9 cellular contexts compared by ENCODE assay signal in the genomic region with DNA sequence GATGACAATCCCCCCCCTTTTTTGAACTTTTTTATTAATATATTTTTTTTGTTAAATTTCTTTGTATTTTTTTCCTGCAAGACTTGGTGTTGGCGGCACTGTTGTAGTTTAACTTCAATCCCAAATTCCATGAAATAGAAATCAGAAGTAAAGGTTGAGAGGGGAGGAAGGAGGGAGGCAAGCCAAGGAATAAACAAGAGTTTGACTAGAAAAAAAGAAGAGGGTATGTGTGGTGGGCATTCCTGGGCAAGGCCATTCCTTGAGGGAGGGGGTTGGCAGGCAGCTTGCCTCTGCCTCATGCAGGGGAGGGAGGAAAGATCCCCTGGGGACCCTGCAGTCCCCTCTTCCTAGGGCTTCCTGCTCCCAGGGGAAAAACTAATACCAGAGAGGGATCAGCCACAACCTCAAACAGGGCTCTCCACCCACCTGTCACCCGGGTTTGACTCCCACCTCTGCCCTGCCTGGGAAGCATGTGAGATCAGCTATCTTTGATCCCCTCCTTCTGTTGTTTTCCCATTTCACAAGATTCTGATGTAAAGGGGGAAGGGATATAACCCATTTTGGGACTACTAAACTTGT. TPM values are rescaled to one million over a fixed set of nuclear protein-coding genes. Genes with fewer than 3 reads are reported as not detected.
DNase-seq lines count a peak whose midpoint lies in the region; ATAC-seq and TF ChIP-seq lines count a peak whose summit lies in the region.
"Had no signal": no experiment of that assay in that cellular context is flagged by ENCODE, and none has a peak within 500 bp of the region (broad histone marks: within the 10 kb centered on the region; RNA-seq: fewer than 3 reads in every experiment).

No MANE protein-coding gene starts in this region.

- H3K36me3 ChIP-seq in GM06990 (ENCODE audit: control insufficient read depth, insufficient read depth, low read length) (peaks cover 14% of the 10 kb centered on the region), OCI-LY7 (ENCODE audit: insufficient read depth, low read length) (peaks cover 31% of the 10 kb centered on the region; the same call in 1 of the 2 replicates), psoas muscle (ENCODE audit: insufficient read depth in 1 of 2, low read depth in 1 of 2) (no peaks in the 10 kb centered on the region)
- H3K36me3 ChIP-seq: SJSA1 had no signal

- TSS peak; percentile 88 for BruUV-seq in OCI-LY7 (replicated peaks; lab: Mats Ljungman, UMichigan)

- H3K4me1 ChIP-seq in OCI-LY7 (ENCODE audit: insufficient read depth, low read length, poor library complexity, severe bottlenecking) (peaks cover 29% of the 10 kb centered on the region), psoas muscle (peaks cover 3% of the 10 kb centered on the region)

- peak overlapping the region; percentile 53; the same call in 1 of the 2 replicates for H2AFZ ChIP-seq in OCI-LY7 (ENCODE audit: low read length)

- H3K27ac ChIP-seq in OCI-LY7 (ENCODE audit: low read depth, low read length, poor library complexity, severe bottlenecking) (peak overlapping the region; percentile 55), epithelial cell of prostate (peak overlapping the region; percentile 69), psoas muscle (peak overlapping the region; percentile 41)
- H3K27ac ChIP-seq: SJSA1 had no signal

- H3K9me3 ChIP-seq in OCI-LY7 (ENCODE audit: low read length): no peaks in the 10 kb centered on the region
- H3K9me3 ChIP-seq in psoas muscle: no peaks in the 10 kb centered on the region
- H3K9me3 ChIP-seq: SJSA1 had no signal

- no peak for TF ChIP-seq CTCF in GM06990 (IDR thresholded peaks at IDR 0.05; ENCODE audit: insufficient read depth, low read length, poor library complexity, severe bottlenecking)
- TF ChIP-seq CTCF in OCI-LY7 (conservative IDR thresholded peaks at IDR 0.05; ENCODE audit: low read length): no peak
- no peak for TF ChIP-seq CTCF in psoas muscle (IDR thresholded peaks at IDR 0.05)
- no peak for TF ChIP-seq CTCF in GM10248 (IDR thresholded peaks at IDR 0.05; ENCODE audit: control extremely low read depth, extremely low read depth, low read depth, missing control alignments)

- peaks cover 9% of the 10 kb centered on the region; the same call in 1 of the 2 replicates for H3K79me2 ChIP-seq in OCI-LY7 (ENCODE audit: insufficient read depth, low read depth, low read length)

- WGBS in psoas muscle, 3 donors: 83 to 86% (median 85%) methylated on average over 2 of the region's 2 CpGs

- ATAC-seq in psoas muscle: no peak

- H3K4me3 ChIP-seq in GM06990 (replicated peaks; ENCODE audit: low read depth, low read length) (peak overlapping the region; percentile 81), OCI-LY7 (ENCODE audit: low read depth, low read length, poor library complexity, severe bottlenecking) (peak overlapping the region; percentile 85), psoas muscle (peak overlapping the region; percentile 78)

- no peaks in the 10 kb centered on the region for H3K9me2 ChIP-seq in OCI-LY7 (ENCODE audit: insufficient read depth, low read length)

- DNase-seq in GM06990 (ENCODE audit: extremely low read depth, insufficient read length) (no peak), OCI-LY7 (ENCODE audit: low spot score) (no peak), epithelial cell of prostate (ENCODE audit: low read depth, low spot score) (no peak), psoas muscle (no peak), NOMO-1 treated with dmso at 0.1 percent for 144 hours (lab: John Stamatoyannopoulos, UW; ENCODE audit: unreplicated experiment) (no peak), AML-193 (lab: John Stamatoyannopoulos, UW) (no peak), GM10248 (ENCODE audit: extremely low spot score) (no peak)
- no peak for DNase-seq in stimulated activated naive CD4-positive, alpha-beta T cell treated with Interleukin-2 at 50 U/mL for 16 hours (lab: John Stamatoyannopoulos, UW)

- peak overlapping the region; percentile 96 for H3K4me2 ChIP-seq in OCI-LY7 (ENCODE audit: low read length)

- H3K27me3 ChIP-seq in GM06990 (replicated peaks; ENCODE audit: control insufficient read depth, insufficient read depth, low read length): no peaks in the 10 kb centered on the region
- H3K27me3 ChIP-seq in psoas muscle (ENCODE audit: insufficient read depth in 3 of 3, low read length in 2 of 3): peaks cover 0 to 8% (median 1%) of the 10 kb centered on the region in 3 donors
- H3K27me3 ChIP-seq: SJSA1 had no signal

- intact Hi-C loops in OCI-LY7 (cut with micrococcal nuclease; ENCODE audit: unreplicated experiment) (loop anchor here (10.0 kb wide), 1 partner anchor 797 kb away; a partner anchor contains a TSS), psoas muscle (cut with DNase I) (loop anchor here in 1 of 2 donors (10.0 kb wide), 1 partner anchor 303 kb away; no protein-coding TSS in a partner anchor)

- POLR2A ChIA-PET in OCI-LY7 (lab: Charles Lee): interaction anchor here (1.0 to 1.7 kb wide), 4 partner anchors 10 to 93 kb away, joined by 3 to 9 read pairs (median 5); no protein-coding TSS in a partner anchor
- POLR2A ChIA-PET in GM10248 (lab: Yijun Ruan, JAX): no interaction called here

- CTCF ChIA-PET in OCI-LY7 (lab: Charles Lee; ENCODE audit: unreplicated experiment): interaction anchor here (0.7 kb wide), 1 partner anchor 363 kb away, joined by 3 read pairs; no protein-coding TSS in a partner anchor
- CTCF ChIA-PET in GM10248 (lab: Yijun Ruan, JAX): interaction anchor here (1.0 to 15.7 kb wide), 7 partner anchors 9 to 88 kb away, joined by 3 to 497 read pairs (median 5); no protein-coding TSS in a partner anchor

- H4K20me1 ChIP-seq in OCI-LY7 (ENCODE audit: insufficient read depth, low read length): no peaks in the 10 kb centered on the region; the same call in 1 of the 2 replicates

RNA-seq across cellular contexts. Expression of a gene that starts 0.5 kb away (rescaled TPM):
- 110 and 129 TPM in 2 replicates for total RNA-seq in OCI-LY7 (2014; rRNA removed; shearing (Covaris generic))
- total RNA-seq in OCI-LY7 (2022) (209 and 235 TPM in 2 replicates), psoas muscle (10 to 100 TPM in 1 of 4 donors, 1 to 10 TPM in 3; 4.4 to 11.0 (median 6.1) TPM)
- 1 to 10 TPM; 3.3 to 5.3 (median 4.3) TPM for polyA plus RNA-seq in psoas muscle

RNA-seq across cellular contexts. Expression of a gene that starts 10.5 kb away (rescaled TPM):
- total RNA-seq in OCI-LY7 (2014; rRNA removed; shearing (Covaris generic)): not detected in 2 replicates
- not detected in 2 replicates for total RNA-seq in OCI-LY7 (2022)
- total RNA-seq in psoas muscle: under 1 TPM; 0.05 to 0.62 (median 0.17) TPM
- polyA plus RNA-seq in psoas muscle: under 1 TPM; 0.01 to 0.13 (median 0.03) TPM
- total RNA-seq: SJSA1 had no signal

RNA-seq across cellular contexts. Expression of a gene that starts 12.0 kb away (rescaled TPM):
- total RNA-seq in OCI-LY7 (2014; rRNA removed; shearing (Covaris generic)): 20.9 and 28.6 TPM in 2 replicates
- total RNA-seq in OCI-LY7 (2022) (15.4 and 16.9 TPM in 2 replicates), psoas muscle (10 to 100 TPM; 18.5 to 29.9 (median 23.2) TPM)
- 10 to 100 TPM; 23.0 to 53.5 (median 26.2) TPM for polyA plus RNA-seq in psoas muscle

RNA-seq across cellular contexts. Expression of a gene that starts 16.5 kb away (rescaled TPM):
- 0.60 and 0.62 TPM in 2 replicates for total RNA-seq in OCI-LY7 (2014; rRNA removed; shearing (Covaris generic))
- total RNA-seq in OCI-LY7 (2022) (1.2 and 1.8 TPM in 2 replicates), psoas muscle (1 to 10 TPM in 1 of 4 donors, under 1 TPM in 3; 0.39 to 2.9 (median 0.63) TPM)
- polyA plus RNA-seq in psoas muscle: under 1 TPM; 0.11 to 0.71 (median 0.69) TPM
- total RNA-seq: SJSA1 had no signal

Comparison
In these comparisons a context has a peak if more than half of its experiments do, and no peak if none do; other contexts are left out.
1. RNA of a gene that starts 0.5 kb away (total RNA-seq): 110 to 235 TPM in OCI-LY7; 4.4 to 11.0 TPM in psoas muscle; every median in the first group is over 4 times any median in the second.
2. Peak in every context shown above with its lines, with median percentiles within 50 percentile points of each other: H3K4me3 ChIP-seq and H3K27ac ChIP-seq.